ENCODE assay signal across 18 cellular contexts in the genomic region with DNA sequence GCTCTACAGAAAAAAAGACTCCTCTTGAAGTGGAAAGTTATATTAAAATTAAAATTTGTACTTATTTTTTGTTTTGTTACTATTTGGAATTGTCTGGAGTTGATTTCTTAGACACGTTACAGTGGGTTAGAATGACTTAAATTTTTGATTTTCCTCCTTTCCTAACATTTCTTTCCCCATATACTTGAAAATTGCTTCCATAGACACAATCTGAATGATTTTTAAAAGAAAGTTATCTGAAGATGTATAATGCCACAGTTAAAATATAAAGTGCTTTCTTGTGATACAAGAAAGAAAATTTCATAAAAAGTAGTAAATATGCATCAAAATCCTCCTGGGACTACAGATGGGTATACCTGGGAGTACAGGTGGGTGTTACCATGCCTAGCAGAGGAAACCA. TPM values are rescaled to one million over a fixed set of nuclear protein-coding genes. Genes with fewer than 3 reads are reported as not detected.
DNase-seq lines count a peak whose midpoint lies in the region; ATAC-seq, FAIRE-seq and TF ChIP-seq lines count a peak whose summit lies in the region.
"Had no signal": no experiment of that assay in that cellular context is flagged by ENCODE, and none has a peak within 500 bp of the region (broad histone marks: within the 10 kb centered on the region; RNA-seq: fewer than 3 reads in every experiment).

No MANE protein-coding gene starts in this region.

- POLR2A ChIA-PET in SK-N-SH (lab: Yijun Ruan, JAX), result no interaction called here
- POLR2A ChIA-PET in GM12878 (lab: Charles Lee), result interaction anchor here (0.7 to 2.9 kb wide), 4 partner anchors 10 to 85 kb away, joined by 3 to 14 read pairs (median 4); no protein-coding TSS in a partner anchor

- CTCF ChIA-PET in SK-N-SH (lab: Yijun Ruan, JAX) (interaction anchor here (1.8 to 2.1 kb wide), 3 partner anchors 48 to 167 kb away, joined by 6 to 14 read pairs (median 10); no protein-coding TSS in a partner anchor), GM12878 (lab: Yijun Ruan, JAX) (interaction anchor here (0.6 to 1.8 kb wide), 3 partner anchors 13 to 212 kb away, joined by 4 to 6 read pairs (median 4); partner anchors contain the start of gene SH3GLB1)

- H3K27me3 ChIP-seq in SK-N-SH (ENCODE audit: insufficient read depth) (no peaks in the 10 kb centered on the region), HAP-1 (ENCODE audit: low read depth) (no peaks in the 10 kb centered on the region), GM12878 (replicated peaks in 1 of 2; ENCODE audit: control insufficient read depth in 2 of 2, insufficient read depth in 2 of 2, low read length in 1 of 2) (no peaks in the 10 kb centered on the region), neural cell (ENCODE audit: insufficient read depth, low read depth, low read length) (no peaks in the 10 kb centered on the region)
- H3K27me3 ChIP-seq: upper lobe of right lung had no signal

- peaks cover 5% of the 10 kb centered on the region for H3K27me3 Mint-ChIP-seq in endothelial cell (ENCODE audit: unreplicated experiment)
- H3K27me3 Mint-ChIP-seq: activated B cell treated with CpG ODN at 0.5 μM for 24 hours; CD8-positive, alpha-beta memory T cell; T-cell had no signal

- SMC1A ChIA-PET in GM12878 (lab: Charles Lee; ENCODE audit: uncharacterized antibody, unreplicated experiment), result interaction anchor here (1.2 to 6.9 kb wide), 8 partner anchors 11 to 166 kb away, joined by 3 to 71 read pairs (median 8); no protein-coding TSS in a partner anchor

- peaks cover 8% of the 10 kb centered on the region for H3K4me1 Mint-ChIP-seq in endothelial cell (ENCODE audit: unreplicated experiment)

- H3K9me3 ChIP-seq in SK-N-SH (peaks cover 3% of the 10 kb centered on the region; the same call in 1 of the 2 replicates), HAP-1 (peaks cover 3% of the 10 kb centered on the region; the same call in 1 of the 2 replicates), GM12878 (replicated peaks; ENCODE audit: control insufficient read depth, insufficient read depth, low read length) (peaks cover 13% of the 10 kb centered on the region; the same call in 2 of the 3 replicates), neural cell (ENCODE audit: low read length) (peaks cover 3% of the 10 kb centered on the region)
- H3K9me3 ChIP-seq: upper lobe of right lung had no signal

- H3K79me2 ChIP-seq in SK-N-SH (ENCODE audit: insufficient read depth), result peaks cover 89% of the 10 kb centered on the region
- peaks cover 94% of the 10 kb centered on the region for H3K79me2 ChIP-seq in GM12878 (ENCODE audit: control insufficient read depth, insufficient read depth, low read length)
- peaks cover 71% of the 10 kb centered on the region for H3K79me2 ChIP-seq in neural cell (replicated peaks; ENCODE audit: insufficient read depth, low read length)

- intact Hi-C loops in GM12878 (cut with micrococcal nuclease; ENCODE audit: unreplicated experiment), result loop anchor here (10.0 kb wide), 1 partner anchor 418 kb away; no protein-coding TSS in a partner anchor

- H3K9ac ChIP-seq in SK-N-SH, result no peak overlapping the region
- H3K9ac ChIP-seq in GM12878 (ENCODE audit: control insufficient read depth, insufficient read depth, low read length), result no peak overlapping the region; the same call in 1 of the 2 replicates
- H3K9ac ChIP-seq in neural cell (ENCODE audit: low read length), result no peak overlapping the region

- H2AFZ ChIP-seq in SK-N-SH (ENCODE audit: low read depth) (no peak overlapping the region), GM12878 (ENCODE audit: control insufficient read depth, low read depth, low read length) (no peak overlapping the region), neural cell (ENCODE audit: low read depth, low read length) (no peak overlapping the region)

- H3K27ac ChIP-seq in SK-N-SH (ENCODE audit: low read depth in 2 of 2, low read length in 1 of 2) (no peak overlapping the region), GM12878 (ENCODE audit: control insufficient read depth, insufficient read depth) (no peak overlapping the region), neural cell (ENCODE audit: low read length) (no peak overlapping the region)
- H3K27ac ChIP-seq: upper lobe of right lung had no signal

- DNase-seq in SK-N-SH, result no peak
- no peak for DNase-seq in HAP-1 (ENCODE audit: low spot score in 2 of 2)
- no peak for DNase-seq in GM12878 (ENCODE audit: low read depth, low spot score)
- no peak for DNase-seq in endothelial cell (ENCODE audit: low spot score)
- no peak for DNase-seq in activated CD8-positive, alpha-beta memory T cell treated with anti-CD3 and anti-CD28 coated beads for 24 hours
- DNase-seq: 8988T; activated B cell treated with CpG ODN at 0.5 μM for 24 hours; amniotic stem cell; CD8-positive, alpha-beta memory T cell; cortex of kidney; NCI-H1092 treated with DMSO at 0.1 percent for 48 hours; T-cell; upper lobe of right lung had no signal

- no peak for TF ChIP-seq RAD21 in SK-N-SH (IDR thresholded peaks at IDR 0.05; ENCODE audit: low read length)
- TF ChIP-seq RAD21 in GM12878 (IDR thresholded peaks at IDR 0.05; ENCODE audit: insufficient read depth, low read depth, low read length), result no peak
- TF ChIP-seq RAD21 in neural cell (conservative IDR thresholded peaks at IDR 0.05), result no peak

- H3K9me2 ChIP-seq in SK-N-SH (no peaks in the 10 kb centered on the region), neural cell (ENCODE audit: insufficient read depth, low read length) (no peaks in the 10 kb centered on the region)

- H3K4me3 ChIP-seq in SK-N-SH (ENCODE audit: low read depth in 2 of 2, low read length in 1 of 2) (peak overlapping the region; percentile 95 to 97; a peak in 2 of 4 replicates), HAP-1 (peak overlapping the region; percentile 83; the same call in 1 of the 2 replicates), GM12878 (peak overlapping the region; percentile 100; the same call in 1 of the 2 replicates), neural cell (ENCODE audit: low read length) (peak overlapping the region; percentile 90)

- H3F3A ChIP-seq in SK-N-SH (replicated peaks; ENCODE audit: insufficient read depth), result peaks cover 4% of the 10 kb centered on the region
- H3F3A ChIP-seq in neural cell (ENCODE audit: insufficient read depth, low read length, poor library complexity, severe bottlenecking), result no peaks in the 10 kb centered on the region

- H3K4me2 ChIP-seq in SK-N-SH, result peak overlapping the region; percentile 86; the same call in 1 of the 2 replicates
- peak overlapping the region; percentile 69 for H3K4me2 ChIP-seq in GM12878 (ENCODE audit: control insufficient read depth, insufficient read depth)
- peak overlapping the region; percentile 90 for H3K4me2 ChIP-seq in neural cell (ENCODE audit: low read length)

- no peak for ATAC-seq in SK-N-SH treated with all-trans-retinoic acid at 6 μM for 48 hours
- no peak for ATAC-seq in GM12878
- ATAC-seq in GM19395 (IDR thresholded peaks at IDR 0.05; ENCODE audit: unreplicated experiment), result no peak
- ATAC-seq: left lobe of liver; stimulated activated effector memory CD8-positive, alpha-beta T cell treated with anti-CD3 and anti-CD28 coated beads, Interleukin-12 subunit alpha, Interleukin-12 subunit beta, amount 100 ng/mL, for 72 hours; T-cell; upper lobe of right lung had no signal

- H3K4me3 Mint-ChIP-seq in endothelial cell (ENCODE audit: unreplicated experiment), result no peak overlapping the region
- H3K4me3 Mint-ChIP-seq: activated B cell treated with CpG ODN at 0.5 μM for 24 hours; stimulated activated effector memory CD8-positive, alpha-beta T cell treated with anti-CD3 and anti-CD28 coated beads, Interleukin-12 subunit alpha, Interleukin-12 subunit beta, amount 100 ng/mL, for 72 hours had no signal

- peaks cover 2 to 4% of the 10 kb centered on the region in 2 experiments for H3K36me3 ChIP-seq in SK-N-SH (replicated peaks in 1 of 2; ENCODE audit: control insufficient read depth in 1 of 2, insufficient read depth in 2 of 2, low read length in 1 of 2)
- H3K36me3 ChIP-seq in HAP-1 (replicated peaks), result peaks cover 4% of the 10 kb centered on the region; the same call in 1 of the 2 replicates
- H3K36me3 ChIP-seq in GM12878 (ENCODE audit: control insufficient read depth in 2 of 2, insufficient read depth in 2 of 2, low read length in 1 of 2), result no peaks in the 10 kb centered on the region; a peak in 1 of 4 replicates
- H3K36me3 ChIP-seq in neural cell (ENCODE audit: insufficient read depth, low read length), result no peaks in the 10 kb centered on the region
- H3K36me3 ChIP-seq: upper lobe of right lung had no signal

- no peak for TF ChIP-seq POLR2A in GM12878 (IDR thresholded peaks at IDR 0.05; ENCODE audit: low read depth, low read length)

- peaks cover 0 to 11% of the 10 kb centered on the region in 2 experiments; a peak in 3 of 4 replicates for H3K4me1 ChIP-seq in SK-N-SH (ENCODE audit: control insufficient read depth in 1 of 2, insufficient read depth in 2 of 2, low read depth in 1 of 2, low read length in 1 of 2)
- H3K4me1 ChIP-seq in HAP-1, result peaks cover 17% of the 10 kb centered on the region
- H3K4me1 ChIP-seq in GM12878 (ENCODE audit: control insufficient read depth, insufficient read depth, low read length), result no peaks in the 10 kb centered on the region

- TF ChIP-seq EP300 in SK-N-SH (IDR thresholded peaks at IDR 0.05; ENCODE audit: borderline replicate concordance in 1 of 2, low read depth in 1 of 2, low read length in 1 of 2) (no peak), GM12878 (IDR thresholded peaks at IDR 0.05; ENCODE audit: borderline replicate concordance in 1 of 2, control insufficient read depth in 1 of 2, low read depth in 2 of 2, low read length in 2 of 2) (no peak), neural cell (conservative IDR thresholded peaks at IDR 0.05; ENCODE audit: poor library complexity, severe bottlenecking) (no peak)

- RAD21 ChIA-PET in GM12878 (lab: Charles Lee; ENCODE audit: unreplicated experiment), result interaction anchor here (0.8 to 3.5 kb wide), 6 partner anchors 19 to 167 kb away, joined by 3 to 45 read pairs (median 5); no protein-coding TSS in a partner anchor

- no peaks in the 10 kb centered on the region for H3K9me3 Mint-ChIP-seq in endothelial cell (ENCODE audit: unreplicated experiment)
- H3K9me3 Mint-ChIP-seq: stimulated activated effector memory CD8-positive, alpha-beta T cell treated with anti-CD3 and anti-CD28 coated beads, Interleukin-12 subunit alpha, Interleukin-12 subunit beta, amount 100 ng/mL, for 72 hours had no signal

- 89% methylated on average over 1 of the region's 1 CpG for WGBS in SK-N-SH (ENCODE audit: low lambda C conversion rate)
- 95% methylated on average over 1 of the region's 1 CpG for WGBS in GM12878 (ENCODE audit: insufficient coverage, insufficient replicate concordance, low lambda C conversion rate, missing lambda C conversion rate)

- in situ Hi-C loops in HAP-1 (cut with MboI; ENCODE audit: low sequenced_read_pairs) (no loop called here), GM12878 (cut with MboI) (loop anchor here (10.0 to 25.0 kb wide), 3 partner anchors 138 to 1929 kb away; partner anchors contain the start of genes MCOLN2 and PKN2)

- no peak for TF ChIP-seq CTCF in SK-N-SH (IDR thresholded peaks at IDR 0.05)
- TF ChIP-seq CTCF in GM12878 (IDR thresholded peaks at IDR 0.05 in 2 of 3, conservative IDR thresholded peaks at IDR 0.05 in 1 of 3; ENCODE audit: control insufficient read depth in 2 of 3, extremely low read depth in 1 of 3, insufficient read depth in 1 of 3, low read depth in 3 of 3, low read length in 3 of 3), result no peak
- TF ChIP-seq CTCF in neural cell (IDR thresholded peaks at IDR 0.05; ENCODE audit: poor library complexity, severe bottlenecking), result no peak
- TF ChIP-seq CTCF in endothelial cell (IDR thresholded peaks at IDR 0.05; ENCODE audit: unreplicated experiment), result no peak

- no peak for FAIRE-seq in GM12878 (lab: Jason Lieb, UNC)

- H3K36me3 Mint-ChIP-seq in endothelial cell (ENCODE audit: low read depth, unreplicated experiment), result peaks cover 6% of the 10 kb centered on the region

- no peak overlapping the region for H3K27ac Mint-ChIP-seq in endothelial cell (ENCODE audit: unreplicated experiment)
- H3K27ac Mint-ChIP-seq: activated B cell treated with CpG ODN at 0.5 μM for 24 hours; CD8-positive, alpha-beta memory T cell; stimulated activated effector memory CD8-positive, alpha-beta T cell treated with anti-CD3 and anti-CD28 coated beads, Interleukin-12 subunit alpha, Interleukin-12 subunit beta, amount 100 ng/mL, for 72 hours; T-cell had no signal

- no TSS peak for BruUV-seq in GM12878 (replicated peaks; lab: Mats Ljungman, UMichigan)

- H4K20me1 ChIP-seq in SK-N-SH (ENCODE audit: insufficient read depth) (peaks cover 14% of the 10 kb centered on the region), GM12878 (ENCODE audit: control insufficient read depth, insufficient read depth) (no peaks in the 10 kb centered on the region), neural cell (ENCODE audit: insufficient read depth) (no peaks in the 10 kb centered on the region)

RNA-seq across cellular contexts. Expression of gene HS2ST1, which starts 2.3 kb away (rescaled TPM):
- polyA plus RNA-seq in SK-N-SH (2012; rRNA removed) (16.6 and 21.8 TPM in 2 replicates), GM12878 (2011; rRNA removed) (20.4 and 32.1 TPM in 2 replicates), GM12878 (2014; fragmentation: Illumina TruSeq; extraction: Trizol) (21.9 and 26.2 TPM in 2 replicates), GM12878 (2014; fragmentation: Nextera tagmentation; extraction: Ambion mirVana) (1 to 10 TPM; 5.4 to 7.3 TPM), GM12878 (2014; rRNA removed) (15.2 TPM in 2 replicates), GM12878 (2016; fragmentation: Nextera tagmentation; extraction: Ambion mirVana) (10 to 100 TPM; 15.2 to 21.4 TPM), neural cell (22.2 and 24.7 TPM in 2 replicates)
- 24.2 and 27.1 TPM in 2 replicates for polyA plus RNA-seq in SK-N-SH (2012; cell fraction: cytosol; rRNA removed)
- 7.0 and 7.7 TPM in 2 replicates for polyA plus RNA-seq in SK-N-SH (2012; cell fraction: nucleus; rRNA removed)
- 31.7 and 32.2 TPM in 2 replicates for total RNA-seq in GM12878 (2013; cell fraction: nucleolus; rRNA removed)
- total RNA-seq in GM12878 (2014; rRNA removed) (17.1 and 22.0 TPM in 2 replicates), GM12878 (2014; rRNA removed; fragmentation: Illumina TruSeq; extraction: Trizol) (20.1 and 21.8 TPM in 2 replicates), GM12878 (2021) (30.8 and 31.6 TPM in 2 replicates), endothelial cell (ENCODE audit: unreplicated experiment) (22.1 TPM)
- 9.8 TPM for polyA plus RNA-seq in GM12878 (2011; ENCODE audit: low read depth)
- polyA plus RNA-seq in GM12878 (2011; cell fraction: cytosol; rRNA removed), result 6.4 and 7.6 TPM in 2 replicates
- polyA plus RNA-seq in GM12878 (2011; cell fraction: nucleus; rRNA removed), result 4.0 and 5.7 TPM in 2 replicates
- 16.8 and 22.7 TPM in 2 replicates for polyA plus RNA-seq in GM12878 (2012)
- polyA minus RNA-seq in GM12878 (2011; rRNA and poly(A)+ RNA removed), result 16.6 and 21.9 TPM in 2 replicates
- 10.0 and 15.8 TPM in 2 replicates for polyA minus RNA-seq in GM12878 (2011; cell fraction: cytosol; rRNA and poly(A)+ RNA removed)
- 8.0 and 14.1 TPM in 2 replicates for polyA minus RNA-seq in GM12878 (2011; cell fraction: nucleus; rRNA and poly(A)+ RNA removed)
- 51.6 and 57.3 TPM in 2 replicates for polyA minus RNA-seq in neural cell

RNA-seq across cellular contexts. Expression of gene SELENOF, which starts 2.8 kb away (rescaled TPM):
- 155 and 188 TPM in 2 replicates for polyA plus RNA-seq in SK-N-SH (2012; rRNA removed)
- polyA plus RNA-seq in SK-N-SH (2012; cell fraction: cytosol; rRNA removed), result 258 and 366 TPM in 2 replicates
- 25.1 and 54.9 TPM in 2 replicates for polyA plus RNA-seq in SK-N-SH (2012; cell fraction: nucleus; rRNA removed)
- 44.9 and 51.4 TPM in 2 replicates for total RNA-seq in GM12878 (2013; cell fraction: nucleolus; rRNA removed)
- total RNA-seq in GM12878 (2014; rRNA removed), result 98.7 and 122 TPM in 2 replicates
- 109 TPM in 2 replicates for total RNA-seq in GM12878 (2014; rRNA removed; fragmentation: Illumina TruSeq; extraction: Trizol)
- total RNA-seq in GM12878 (2021), result 130 and 131 TPM in 2 replicates
- polyA plus RNA-seq in GM12878 (2011; ENCODE audit: low read depth), result 98.5 TPM
- 167 and 276 TPM in 2 replicates for polyA plus RNA-seq in GM12878 (2011; rRNA removed)
- polyA plus RNA-seq in GM12878 (2011; cell fraction: cytosol; rRNA removed), result 54.4 and 58.1 TPM in 2 replicates
- 44.5 and 50.2 TPM in 2 replicates for polyA plus RNA-seq in GM12878 (2011; cell fraction: nucleus; rRNA removed)
- 118 and 136 TPM in 2 replicates for polyA plus RNA-seq in GM12878 (2012)
- 208 and 273 TPM in 2 replicates for polyA plus RNA-seq in GM12878 (2014; fragmentation: Illumina TruSeq; extraction: Trizol)
- polyA plus RNA-seq in GM12878 (2014; fragmentation: Nextera tagmentation; extraction: Ambion mirVana), result 100 to 1,000 TPM; 226 to 254 TPM
- polyA plus RNA-seq in GM12878 (2014; rRNA removed), result 98.5 and 114 TPM in 2 replicates
- 100 to 1,000 TPM; 177 to 179 TPM for polyA plus RNA-seq in GM12878 (2016; fragmentation: Nextera tagmentation; extraction: Ambion mirVana)
- polyA minus RNA-seq in GM12878 (2011; rRNA and poly(A)+ RNA removed), result 46.8 and 56.5 TPM in 2 replicates
- polyA minus RNA-seq in GM12878 (2011; cell fraction: cytosol; rRNA and poly(A)+ RNA removed), result 19.8 and 21.8 TPM in 2 replicates
- 14.6 and 23.0 TPM in 2 replicates for polyA minus RNA-seq in GM12878 (2011; cell fraction: nucleus; rRNA and poly(A)+ RNA removed)
- polyA plus RNA-seq in neural cell, result 171 and 198 TPM in 2 replicates
- polyA minus RNA-seq in neural cell, result 109 and 124 TPM in 2 replicates
- total RNA-seq in endothelial cell (ENCODE audit: unreplicated experiment), result 131 TPM
